14 cellular contexts compared by ENCODE assay signal in genomic region chr14:86865934-86866333, GRCh38.
"Had no signal": no experiment of that assay in that cellular context is flagged by ENCODE, and none has a peak within 500 bp of the region (broad histone marks: within the 10 kb centered on the region; RNA-seq: fewer than 3 reads in every experiment).

No MANE protein-coding gene starts in this region.

- DNase-seq: activated CD4-positive, alpha-beta T cell treated with anti-CD3 and anti-CD28 coated beads, Interleukin-2, amount 50 U/mL, for 48 hours; activated gamma-delta T cell; effector CD8-positive, alpha-beta T cell; left lung; mammary epithelial cell; psoas muscle; right cardiac atrium; stimulated activated CD4-positive, alpha-beta T cell treated with anti-CD3 and anti-CD28 coated beads, Interleukin-4, amount 100 ng/mL, for 1 hour; testis; WERI-Rb-1 had no signal

- H3K36me3 ChIP-seq: left lung, WERI-Rb-1 had no signal

- H3K4me1 ChIP-seq: left lung, psoas muscle, testis had no signal

- H3K27me3 ChIP-seq: left lung, testis had no signal

- H3K9me3 Mint-ChIP-seq: activated naive CD4-positive, alpha-beta T cell treated with anti-CD3 and anti-CD28 coated beads, Interleukin-2, amount 50 U/mL, for 24 hours; stimulated activated memory B cell treated with anti-CD40 and anti-IgM and Interleukin-4, amounts not matched to agents 10 μg/mL and 1 μg/mL and 100 μg/mL, for 72 hours; type B pancreatic cell had no signal

- H3K4me1 Mint-ChIP-seq: activated naive CD4-positive, alpha-beta T cell treated with anti-CD3 and anti-CD28 coated beads, Interleukin-2, amount 50 U/mL, for 24 hours; stimulated activated memory B cell treated with anti-CD40 and anti-IgM and Interleukin-4, amounts not matched to agents 10 μg/mL and 1 μg/mL and 100 μg/mL, for 72 hours had no signal

- H3K4me3 ChIP-seq: left lung, psoas muscle had no signal

- H3K27ac Mint-ChIP-seq: activated naive CD4-positive, alpha-beta T cell treated with anti-CD3 and anti-CD28 coated beads, Interleukin-2, amount 50 U/mL, for 24 hours; dendritic cell treated with granulocyte-macrophage colony-stimulating factor and Interleukin-4, amounts not matched to agents 40 ng/mL and 50 ng/mL, for 4 days; stimulated activated memory B cell treated with anti-CD40 and anti-IgM and Interleukin-4, amounts not matched to agents 10 μg/mL and 1 μg/mL and 100 μg/mL, for 72 hours; type B pancreatic cell had no signal

- H3K27ac ChIP-seq: left lung, psoas muscle, testis, WERI-Rb-1 had no signal

- H3K4me3 Mint-ChIP-seq: activated naive CD4-positive, alpha-beta T cell treated with anti-CD3 and anti-CD28 coated beads, Interleukin-2, amount 50 U/mL, for 24 hours; dendritic cell treated with granulocyte-macrophage colony-stimulating factor and Interleukin-4, amounts not matched to agents 40 ng/mL and 50 ng/mL, for 4 days; stimulated activated memory B cell treated with anti-CD40 and anti-IgM and Interleukin-4, amounts not matched to agents 10 μg/mL and 1 μg/mL and 100 μg/mL, for 72 hours; type B pancreatic cell had no signal

- H3K27me3 Mint-ChIP-seq: activated naive CD4-positive, alpha-beta T cell treated with anti-CD3 and anti-CD28 coated beads, Interleukin-2, amount 50 U/mL, for 24 hours; dendritic cell treated with granulocyte-macrophage colony-stimulating factor and Interleukin-4, amounts not matched to agents 40 ng/mL and 50 ng/mL, for 4 days; stimulated activated memory B cell treated with anti-CD40 and anti-IgM and Interleukin-4, amounts not matched to agents 10 μg/mL and 1 μg/mL and 100 μg/mL, for 72 hours; type B pancreatic cell had no signal

- H3K36me3 Mint-ChIP-seq: activated naive CD4-positive, alpha-beta T cell treated with anti-CD3 and anti-CD28 coated beads, Interleukin-2, amount 50 U/mL, for 24 hours; stimulated activated memory B cell treated with anti-CD40 and anti-IgM and Interleukin-4, amounts not matched to agents 10 μg/mL and 1 μg/mL and 100 μg/mL, for 72 hours; type B pancreatic cell had no signal

- ATAC-seq: left lung; psoas muscle; right cardiac atrium; stimulated activated memory B cell treated with anti-CD40 and anti-IgM and Interleukin-4, amounts not matched to agents 10 μg/mL and 1 μg/mL and 100 μg/mL, for 72 hours had no signal
